In genomic region chr15:63188937-63189871, GRCh38 we compare ENCODE assay signal across 8 cellular contexts. TPM values are rescaled to one million over a fixed set of nuclear protein-coding genes. Genes with fewer than 3 reads are reported as not detected.
DNase-seq lines count a peak whose midpoint lies in the region; ATAC-seq and TF ChIP-seq lines count a peak whose summit lies in the region.

Gene RAB8B, plus strand, starts transcription at chr15:63189606. Its CDS starts 19 bp downstream, at chr15:63189625.

- ATAC-seq in GM21526 (IDR thresholded peaks at IDR 0.05; ENCODE audit: low FRiP score, unreplicated experiment): peak; percentile 69

- peaks cover 45% of the 10 kb centered on the region for H3K4me1 ChIP-seq in mononuclear cell (ENCODE audit: insufficient read depth, low read length)

- DNase-seq in DMS114 treated with DMSO at 0.1 percent for 48 hours (lab: John Stamatoyannopoulos, UW; ENCODE audit: unreplicated experiment) (peak; percentile 93), HuH-7.5 (ENCODE audit: low spot score) (peak; percentile 64), OCI-M1 (lab: John Stamatoyannopoulos, UW) (peak; percentile 97), activated T-cell treated with anti-CD3 and anti-CD28 coated beads for 4 hours (peak; percentile 99), epithelial cell of esophagus (ENCODE audit: low read depth) (peak; percentile 95)
- DNase-seq in stimulated activated CD8-positive, alpha-beta memory T cell treated with anti-CD3 and anti-CD28 coated beads, Interleukin-2, amount 100 ng/mL, for 48 hours (ENCODE audit: low read depth in 2 of 2): peak; percentile 99 to 100

- no peak for TF ChIP-seq CTCF in epithelial cell of esophagus (IDR thresholded peaks at IDR 0.05; ENCODE audit: insufficient read depth, low read depth, low read length, missing control alignments)

- no peaks in the 10 kb centered on the region for H3K27me3 ChIP-seq in mononuclear cell (ENCODE audit: insufficient read depth, low read length)

- peak within 1 kb of the TSS; percentile 69 for H3K4me3 ChIP-seq in epithelial cell of esophagus (ENCODE audit: low read length)
- H3K4me3 ChIP-seq in mononuclear cell (ENCODE audit: low read length): peak within 1 kb of the TSS; percentile 89

- H3K9me3 ChIP-seq in mononuclear cell (ENCODE audit: low read depth, low read length): no peaks in the 10 kb centered on the region

RNA-seq across cellular contexts. Expression of gene RAB8B, which starts in this region (rescaled TPM):
- total RNA-seq in mononuclear cell: 163 TPM

Comparison
In these comparisons a context has a peak if more than half of its experiments do, and no peak if none do; other contexts are left out.
1. Peak in every context shown above with its lines: DNase-seq, ATAC-seq and H3K4me3 ChIP-seq.